Comparison of ENCODE assay signal across 20 cellular contexts in genomic region chr16:1572664-1573063, GRCh38. TPM values are rescaled to one million over a fixed set of nuclear protein-coding genes. Genes with fewer than 3 reads are reported as not detected.
DNase-seq lines count a peak whose midpoint lies in the region; ATAC-seq, FAIRE-seq and TF ChIP-seq lines count a peak whose summit lies in the region.
"Had no signal": no experiment of that assay in that cellular context is flagged by ENCODE, and none has a peak within 500 bp of the region (broad histone marks: within the 10 kb centered on the region; RNA-seq: fewer than 3 reads in every experiment).

No MANE protein-coding gene starts in this region.

- no peak overlapping the region for H2AFZ ChIP-seq in mammary epithelial cell (ENCODE audit: low read depth, low read length)

- no peaks in the 10 kb centered on the region for H3K79me2 ChIP-seq in mammary epithelial cell (ENCODE audit: insufficient read depth, low read length)

- H3K4me3 Mint-ChIP-seq in activated T-helper 2 cell treated with anti-CD3 and anti-CD28 coated beads, Interferon-gamma antibody, Interleukin-2, Interleukin-4, amounts not matched to agents 10 μg/mL and 5 μg/mL and 100 μg/mL, durations not matched to agents 14 hours and 24 hours and 36 hours (ENCODE audit: low read depth) = no peak overlapping the region

- H3K27ac Mint-ChIP-seq in activated T-helper 2 cell treated with anti-CD3 and anti-CD28 coated beads, Interferon-gamma antibody, Interleukin-2, Interleukin-4, amounts not matched to agents 10 μg/mL and 5 μg/mL and 100 μg/mL, durations not matched to agents 14 hours and 24 hours and 36 hours = peak overlapping the region; percentile 28

- no peak overlapping the region for H3K4me2 ChIP-seq in mammary epithelial cell (ENCODE audit: insufficient read depth, low read depth, low read length)
- H3K4me2 ChIP-seq: BLaER1 treated with 17β-estradiol and CSF1 and Interleukin-3, amounts not matched to agents 10 nM and 100 nM had no signal

- peak; percentile 29 to 75 for DNase-seq in T47D (ENCODE audit: low read depth in 1 of 2, low spot score in 1 of 2)
- DNase-seq in mammary epithelial cell = no peak
- peak; percentile 35 for DNase-seq in M059J (ENCODE audit: low read depth)
- DNase-seq in activated T-helper 2 cell treated with anti-CD3 and anti-CD28 coated beads, Interferon-gamma antibody, Interleukin-2, Interleukin-4, amounts not matched to agents 10 μg/mL and 5 μg/mL and 100 μg/mL, durations not matched to agents 14 hours and 24 hours and 36 hours (ENCODE audit: low spot score) = no peak
- no peak for DNase-seq in NOMO-1 treated with dmso at 0.1 percent for 144 hours (lab: John Stamatoyannopoulos, UW; ENCODE audit: unreplicated experiment)
- DNase-seq in GM12892 (ENCODE audit: insufficient read length) = no peak
- DNase-seq in HT-29 (ENCODE audit: low spot score) = no peak
- DNase-seq: 8988T, DMS153, H7, NCI-H1048, NCI-H146, NCI-H2081 treated with DMSO at 0.1 percent for 48 hours, NCI-H524, SHP77 had no signal

- H3K4me1 Mint-ChIP-seq in activated T-helper 2 cell treated with anti-CD3 and anti-CD28 coated beads, Interferon-gamma antibody, Interleukin-2, Interleukin-4, amounts not matched to agents 10 μg/mL and 5 μg/mL and 100 μg/mL, durations not matched to agents 14 hours and 24 hours and 36 hours (ENCODE audit: low read depth) = no peaks in the 10 kb centered on the region

- no peak for FAIRE-seq in GM12892 (lab: Jason Lieb, UNC)
- FAIRE-seq: K562 had no signal

- H3K27ac ChIP-seq in mammary epithelial cell (ENCODE audit: insufficient read depth, low read depth, low read length) = no peak overlapping the region
- H3K27ac ChIP-seq: BLaER1 treated with 17β-estradiol and CSF1 and Interleukin-3, amounts not matched to agents 10 nM and 100 nM; HL-60 had no signal

- H3K36me3 ChIP-seq in mammary epithelial cell (ENCODE audit: insufficient read depth, low read length) = no peaks in the 10 kb centered on the region

- no peak overlapping the region for H3K9ac ChIP-seq in mammary epithelial cell (ENCODE audit: insufficient read depth, low read length)
- H3K9ac ChIP-seq: BLaER1 treated with 17β-estradiol and CSF1 and Interleukin-3, amounts not matched to agents 10 nM and 100 nM had no signal

- no peak for TF ChIP-seq CTCF in mammary epithelial cell (conservative IDR thresholded peaks at IDR 0.05 in 1 of 2, IDR thresholded peaks at IDR 0.05 in 1 of 2; ENCODE audit: extremely low read depth in 1 of 2, insufficient read depth in 1 of 2, low read depth in 1 of 2, low read length in 2 of 2)

- H3K9me3 ChIP-seq in mammary epithelial cell (replicated peaks; ENCODE audit: insufficient read depth, low read length) = no peaks in the 10 kb centered on the region
- H3K9me3 ChIP-seq: BLaER1 treated with 17β-estradiol and CSF1 and Interleukin-3, amounts not matched to agents 10 nM and 100 nM had no signal

- CTCF ChIA-PET in mammary epithelial cell (lab: Charles Lee; ENCODE audit: low non-redundant PET) = no interaction called here

- no peaks in the 10 kb centered on the region for H4K20me1 ChIP-seq in mammary epithelial cell (ENCODE audit: insufficient read depth, low read length)
- H4K20me1 ChIP-seq: BLaER1 treated with 17β-estradiol and CSF1 and Interleukin-3, amounts not matched to agents 10 nM and 100 nM had no signal

- no peak for TF ChIP-seq POLR2A in GM12892 (IDR thresholded peaks at IDR 0.05; ENCODE audit: low read depth, low read length)

- no peaks in the 10 kb centered on the region for H3K4me1 ChIP-seq in mammary epithelial cell (ENCODE audit: insufficient read depth, low read length)

- dilution Hi-C loops in mammary epithelial cell (cut with HindIII; ENCODE audit: low sequenced_read_pairs) = loop anchor here (5.0 kb wide), 4 partner anchors 35 to 255 kb away; partner anchors contain the start of gene PTX4

- H3K4me3 ChIP-seq in mammary epithelial cell (replicated peaks in 1 of 3; ENCODE audit: insufficient read depth in 1 of 3, low read depth in 2 of 3, low read length in 3 of 3) = no peak overlapping the region
- H3K4me3 ChIP-seq: BLaER1 treated with 17β-estradiol and CSF1 and Interleukin-3, amounts not matched to agents 10 nM and 100 nM; K562 had no signal

- intact Hi-C loops in mammary epithelial cell (cut with micrococcal nuclease) = no loop called here
- intact Hi-C loops in activated T-helper 2 cell treated with anti-CD3 and anti-CD28 coated beads, Interferon-gamma antibody, Interleukin-2, Interleukin-4, amounts not matched to agents 10 μg/mL and 5 μg/mL and 100 μg/mL, durations not matched to agents 14 hours and 24 hours and 36 hours (cut with micrococcal nuclease) = no loop called here

- no peaks in the 10 kb centered on the region for H3K9me3 Mint-ChIP-seq in activated T-helper 2 cell treated with anti-CD3 and anti-CD28 coated beads, Interferon-gamma antibody, Interleukin-2, Interleukin-4, amounts not matched to agents 10 μg/mL and 5 μg/mL and 100 μg/mL, durations not matched to agents 14 hours and 24 hours and 36 hours

- no peaks in the 10 kb centered on the region for H3K36me3 Mint-ChIP-seq in activated T-helper 2 cell treated with anti-CD3 and anti-CD28 coated beads, Interferon-gamma antibody, Interleukin-2, Interleukin-4, amounts not matched to agents 10 μg/mL and 5 μg/mL and 100 μg/mL, durations not matched to agents 14 hours and 24 hours and 36 hours (ENCODE audit: low read depth)

- no peak for ATAC-seq in GM18907 (IDR thresholded peaks at IDR 0.05; ENCODE audit: unreplicated experiment)
- ATAC-seq: K562, Panc1 had no signal

- H3K27me3 ChIP-seq in mammary epithelial cell (ENCODE audit: insufficient read depth, low read length) = no peaks in the 10 kb centered on the region
- H3K27me3 ChIP-seq: BLaER1 treated with 17β-estradiol and CSF1 and Interleukin-3, amounts not matched to agents 10 nM and 100 nM had no signal

- in situ Hi-C loops in T47D (cut with HindIII; ENCODE audit: low pct_unique_long_range_greater_than_20kb, low sequenced_read_pairs) (no loop called here), mammary epithelial cell (cut with MboI; ENCODE audit: low sequenced_read_pairs in 2 of 2) (no loop called here)

- no peaks in the 10 kb centered on the region for H3K27me3 Mint-ChIP-seq in activated T-helper 2 cell treated with anti-CD3 and anti-CD28 coated beads, Interferon-gamma antibody, Interleukin-2, Interleukin-4, amounts not matched to agents 10 μg/mL and 5 μg/mL and 100 μg/mL, durations not matched to agents 14 hours and 24 hours and 36 hours (ENCODE audit: low read depth)

- no TSS peak for BruUV-seq in mammary epithelial cell (replicated peaks; lab: Mats Ljungman, UMichigan)

- 100% methylated on average over 4 of the region's 7 CpGs for WGBS in mammary epithelial cell (ENCODE audit: low coverage, missing lambda C conversion rate)

RNA-seq across cellular contexts. Expression of gene TMEM204, which starts 39.2 kb away (rescaled TPM):
- under 1 TPM in 1 of 2 donors, not detected in 1; 0.17 TPM for total RNA-seq in mammary epithelial cell
- 1.6 TPM for polyA plus RNA-seq in mammary epithelial cell
- polyA minus RNA-seq in mammary epithelial cell = 0.26 TPM
- not detected in 2 replicates for total RNA-seq in M059J (2014; rRNA removed; shearing (Covaris generic))
- 17.2 and 17.8 TPM in 2 replicates for total RNA-seq in activated T-helper 2 cell treated with anti-CD3 and anti-CD28 coated beads, Interferon-gamma antibody, Interleukin-2, Interleukin-4, amounts not matched to agents 10 μg/mL and 5 μg/mL and 100 μg/mL, durations not matched to agents 14 hours and 24 hours and 36 hours
- polyA plus RNA-seq in GM12892 (2012; ENCODE audit: missing spikeins) = 0.15 TPM
- total RNA-seq in HT-29 (2014; rRNA removed; shearing (Covaris generic)) = 0.61 and 0.78 TPM in 2 replicates

RNA-seq across cellular contexts. Expression of gene IFT140, which starts 39.2 kb away (rescaled TPM):
- total RNA-seq in mammary epithelial cell = 10 to 100 TPM; 16.6 to 22.0 TPM
- 4.7 TPM for polyA plus RNA-seq in mammary epithelial cell
- polyA minus RNA-seq in mammary epithelial cell = 7.3 TPM
- total RNA-seq in M059J (2014; rRNA removed; shearing (Covaris generic)) = 11.2 and 11.7 TPM in 2 replicates
- 8.4 and 10.7 TPM in 2 replicates for total RNA-seq in activated T-helper 2 cell treated with anti-CD3 and anti-CD28 coated beads, Interferon-gamma antibody, Interleukin-2, Interleukin-4, amounts not matched to agents 10 μg/mL and 5 μg/mL and 100 μg/mL, durations not matched to agents 14 hours and 24 hours and 36 hours
- polyA plus RNA-seq in GM12892 (2012; ENCODE audit: missing spikeins) = 5.3 TPM
- total RNA-seq in HT-29 (2014; rRNA removed; shearing (Covaris generic)) = 12.5 and 16.3 TPM in 2 replicates

RNA-seq across cellular contexts. Expression of gene CRAMP1, which starts 39.5 kb away (rescaled TPM):
- total RNA-seq in mammary epithelial cell = 10 to 100 TPM in 1 of 2 donors, 1 to 10 TPM in 1; 8.7 to 16.7 TPM
- 7.2 TPM for polyA plus RNA-seq in mammary epithelial cell
- polyA minus RNA-seq in mammary epithelial cell = 16.3 TPM
- total RNA-seq in M059J (2014; rRNA removed; shearing (Covaris generic)) = 4.9 and 5.9 TPM in 2 replicates
- total RNA-seq in activated T-helper 2 cell treated with anti-CD3 and anti-CD28 coated beads, Interferon-gamma antibody, Interleukin-2, Interleukin-4, amounts not matched to agents 10 μg/mL and 5 μg/mL and 100 μg/mL, durations not matched to agents 14 hours and 24 hours and 36 hours = 33.6 and 34.3 TPM in 2 replicates
- polyA plus RNA-seq in GM12892 (2012; ENCODE audit: missing spikeins) = 4.4 TPM
- 9.7 and 10.6 TPM in 2 replicates for total RNA-seq in HT-29 (2014; rRNA removed; shearing (Covaris generic))

Comparison
In these comparisons a context has a peak if more than half of its experiments do, and no peak if none do; other contexts are left out.
1. DNase-seq: peak in T47D (2 of 2) and M059J (single experiment); none in mammary epithelial cell (single experiment), activated T-helper 2 cell treated with anti-CD3 and anti-CD28 coated beads, Interferon-gamma antibody, Interleukin-2, Interleukin-4, amounts not matched to agents 10 μg/mL and 5 μg/mL and 100 μg/mL, durations not matched to agents 14 hours and 24 hours and 36 hours (single experiment), NOMO-1 treated with dmso at 0.1 percent for 144 hours (single experiment), GM12892 (single experiment) and HT-29 (single experiment).
2. RNA of gene TMEM204, which starts 39.2 kb away (total RNA-seq): 17.2 to 17.8 TPM in activated T-helper 2 cell treated with anti-CD3 and anti-CD28 coated beads, Interferon-gamma antibody, Interleukin-2, Interleukin-4, amounts not matched to agents 10 μg/mL and 5 μg/mL and 100 μg/mL, durations not matched to agents 14 hours and 24 hours and 36 hours; 0.61 to 0.78 TPM in HT-29, 0.17 TPM in mammary epithelial cell and not detected in M059J; every median in the first group is over 10 times any median in the second.